Comparison of ENCODE assay signal across 9 cellular contexts in the genomic region with DNA sequence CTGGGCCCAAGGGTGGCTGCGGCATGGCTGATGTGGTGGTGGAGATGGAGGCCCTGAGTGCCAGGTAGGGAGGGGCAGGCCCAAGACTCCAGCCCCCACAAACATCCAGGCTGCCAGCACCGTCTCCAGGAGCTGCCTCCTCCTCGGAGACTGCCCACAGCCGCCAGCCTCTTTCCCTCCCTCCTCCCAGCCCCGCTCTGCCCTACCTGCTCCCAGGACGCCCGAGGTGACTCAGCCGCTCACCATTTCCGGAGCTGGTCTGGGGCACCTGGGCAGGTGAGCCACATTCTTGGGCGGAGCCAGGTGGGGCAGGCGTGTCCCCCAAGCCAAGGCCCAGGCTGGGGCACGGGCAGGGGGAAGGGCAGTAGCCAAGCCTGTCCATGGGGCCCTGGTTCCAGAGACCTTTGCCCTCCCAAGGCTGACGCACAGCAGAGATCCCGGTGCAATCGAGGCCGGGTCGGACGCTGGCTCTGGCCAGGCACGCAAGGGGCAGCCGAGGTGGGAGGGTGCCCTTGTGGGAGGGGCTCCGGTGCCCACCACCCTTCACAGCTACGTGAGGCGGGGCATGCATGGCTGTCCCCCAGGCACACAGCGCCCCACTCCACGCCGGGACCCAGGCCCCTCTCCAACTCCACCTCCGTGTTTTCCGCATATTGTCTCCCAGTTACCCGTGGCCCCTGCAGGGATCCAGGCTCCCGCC. TPM values are rescaled to one million over a fixed set of nuclear protein-coding genes. Genes with fewer than 3 reads are reported as not detected.
A peak's percentile ranks its signal among the peaks of the same experiment; 100 is the strongest.
DNase-seq lines count a peak whose midpoint lies in the region; ATAC-seq and TF ChIP-seq lines count a peak whose summit lies in the region.
"Had no signal": no experiment of that assay in that cellular context is flagged by ENCODE, and none has a peak within 500 bp of the region (broad histone marks: within the 10 kb centered on the region; RNA-seq: fewer than 3 reads in every experiment).

No MANE protein-coding gene starts in this region.

- peaks cover 33% of the 10 kb centered on the region for H3K4me1 ChIP-seq in Caco-2
- H3K4me1 ChIP-seq in parathyroid adenoma, result peaks cover 12% of the 10 kb centered on the region

- no peaks in the 10 kb centered on the region for H3K36me3 ChIP-seq in Caco-2 (ENCODE audit: control insufficient read depth, insufficient read depth, low read length)
- H3K36me3 ChIP-seq in parathyroid adenoma (ENCODE audit: control insufficient read depth, insufficient read depth, low read length), result no peaks in the 10 kb centered on the region

- no peak for TF ChIP-seq CTCF in Caco-2 (IDR thresholded peaks at IDR 0.05; ENCODE audit: insufficient read depth in 1 of 2, low read depth in 1 of 2, low read length in 1 of 2, severe bottlenecking in 1 of 2, unreplicated experiment in 1 of 2)
- TF ChIP-seq CTCF in parathyroid adenoma (IDR thresholded peaks at IDR 0.05), result no peak

- peaks cover 26% of the 10 kb centered on the region for H3K36me3 Mint-ChIP-seq in Caco-2 (ENCODE audit: insufficient read depth, unreplicated experiment)

- H3K9me3 Mint-ChIP-seq in Caco-2 (ENCODE audit: unreplicated experiment), result peaks cover 15% of the 10 kb centered on the region

- CTCF ChIA-PET in Caco-2 (lab: Charles Lee), result interaction anchor here (1.9 kb wide), 1 partner anchor 48 kb away, joined by 5 read pairs; no protein-coding TSS in a partner anchor

- ATAC-seq in left ventricle myocardium superior, result peak; percentile 30
- ATAC-seq in GM21423 (IDR thresholded peaks at IDR 0.05; ENCODE audit: unreplicated experiment), result no peak
- no peak for ATAC-seq in GM21447 (IDR thresholded peaks at IDR 0.05; ENCODE audit: unreplicated experiment)
- no peak for ATAC-seq in HG03045 (IDR thresholded peaks at IDR 0.05; ENCODE audit: unreplicated experiment)
- ATAC-seq: T-helper 17 cell had no signal

- H3K27me3 ChIP-seq in Caco-2 (replicated peaks; ENCODE audit: control insufficient read depth, insufficient read depth, low read length) (no peaks in the 10 kb centered on the region), parathyroid adenoma (ENCODE audit: control insufficient read depth, insufficient read depth, low read length) (no peaks in the 10 kb centered on the region)

- intact Hi-C loops in Caco-2 (cut with micrococcal nuclease; ENCODE audit: unreplicated experiment), result loop anchor here (1.0 to 5.0 kb wide), 2 partner anchors 32 to 33 kb away; no protein-coding TSS in a partner anchor
- intact Hi-C loops in left ventricle myocardium superior (cut with micrococcal nuclease), result no loop called here

- H3K27ac ChIP-seq in parathyroid adenoma, result peak overlapping the region; percentile 96

- H3K4me2 ChIP-seq in parathyroid adenoma (ENCODE audit: low read length), result peak overlapping the region; percentile 34

- peak overlapping the region; percentile 54 for H3K4me3 Mint-ChIP-seq in Caco-2 (ENCODE audit: unreplicated experiment)
- H3K4me3 Mint-ChIP-seq: T-helper 17 cell had no signal

- no peaks in the 10 kb centered on the region for H3K4me1 Mint-ChIP-seq in Caco-2 (ENCODE audit: low read depth, unreplicated experiment)

- peak; percentile 99 for DNase-seq in Caco-2
- DNase-seq in NCI-H774 (lab: John Stamatoyannopoulos, UW), result peak; percentile 62
- DNase-seq in left ventricle myocardium superior, result peak; percentile 23
- DNase-seq in MV-4-11 (lab: John Stamatoyannopoulos, UW), result no peak

- H2AFZ ChIP-seq in parathyroid adenoma, result peak overlapping the region; percentile 92

- peak overlapping the region; percentile 83 for H3K9ac ChIP-seq in parathyroid adenoma

- H3K79me2 ChIP-seq in parathyroid adenoma, result peaks cover 35% of the 10 kb centered on the region

- peak overlapping the region; percentile 82 for H3K27ac Mint-ChIP-seq in Caco-2 (ENCODE audit: unreplicated experiment)

- BruUV-seq in Caco-2 (replicated peaks; lab: Mats Ljungman, UMichigan), result no TSS peak

- H3K9me3 ChIP-seq in Caco-2, result peaks cover 6% of the 10 kb centered on the region; the same call in 1 of the 2 replicates
- no peaks in the 10 kb centered on the region for H3K9me3 ChIP-seq in parathyroid adenoma (ENCODE audit: control insufficient read depth, low read length)

- POLR2A ChIA-PET in Caco-2 (lab: Charles Lee), result interaction anchor here (0.8 to 1.5 kb wide), 2 partner anchors 30 to 32 kb away, joined by 6 to 12 read pairs; a partner anchor contains a TSS

- no peaks in the 10 kb centered on the region for H3K27me3 Mint-ChIP-seq in Caco-2 (ENCODE audit: insufficient read depth, unreplicated experiment)
- H3K27me3 Mint-ChIP-seq: T-helper 17 cell had no signal

- H3K4me3 ChIP-seq in Caco-2 (ENCODE audit: low read depth, low read length) (peak overlapping the region; percentile 44), parathyroid adenoma (ENCODE audit: low read depth, low read length) (peak overlapping the region; percentile 35)

RNA-seq across cellular contexts. Expression of a gene that starts 8.8 kb away (rescaled TPM):
- 65.6 and 77.6 TPM in 2 replicates for total RNA-seq in Caco-2 (2022)
- 10.2 TPM for total RNA-seq in left ventricle myocardium superior

RNA-seq across cellular contexts. Expression of a gene that starts 29.6 kb away (rescaled TPM):
- 24.8 and 25.6 TPM in 2 replicates for total RNA-seq in Caco-2 (2022)
- total RNA-seq in left ventricle myocardium superior, result 9.6 TPM

RNA-seq across cellular contexts. Expression of a gene that starts 37.3 kb away (rescaled TPM):
- total RNA-seq in Caco-2 (2022) (24.0 and 25.1 TPM in 2 replicates), left ventricle myocardium superior (not detected)
- total RNA-seq: T-helper 17 cell had no signal

Comparison
In these comparisons a context has a peak if more than half of its experiments do, and no peak if none do; other contexts are left out.
1. RNA of a gene that starts 37.3 kb away (total RNA-seq): 24.0 to 25.1 TPM in Caco-2; not detected in left ventricle myocardium superior (single experiment); every median in the first group is over 10 times any median in the second.